In the genomic region with DNA sequence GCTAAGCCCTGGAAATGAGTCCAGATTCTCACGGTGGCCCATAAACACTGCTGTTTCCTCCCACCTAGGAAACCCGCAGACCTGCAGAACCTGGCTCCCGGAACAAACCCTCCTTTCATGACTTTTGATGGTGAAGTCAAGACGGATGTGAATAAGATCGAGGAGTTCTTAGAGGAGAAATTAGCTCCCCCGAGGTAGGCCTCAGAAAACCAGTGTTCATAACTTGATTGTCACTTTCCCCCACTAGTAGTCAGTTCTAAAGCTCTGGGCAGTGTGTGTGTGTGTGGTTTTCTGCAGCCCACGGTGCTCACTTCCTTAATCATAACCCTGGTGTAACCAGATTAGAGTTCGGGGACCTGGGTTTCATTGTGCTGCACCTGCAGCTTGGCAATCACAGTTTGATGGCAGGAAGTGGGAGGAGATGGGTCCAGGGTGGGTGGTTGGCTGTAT, we compare ENCODE assay signal across 9 cellular contexts. TPM values are rescaled to one million over a fixed set of nuclear protein-coding genes. Genes with fewer than 3 reads are reported as not detected.
A peak's percentile ranks its signal among the peaks of the same experiment; 100 is the strongest.
DNase-seq lines count a peak whose midpoint lies in the region; ATAC-seq, FAIRE-seq and TF ChIP-seq lines count a peak whose summit lies in the region.
"Had no signal": no experiment of that assay in that cellular context is flagged by ENCODE, and none has a peak within 500 bp of the region (broad histone marks: within the 10 kb centered on the region; RNA-seq: fewer than 3 reads in every experiment).

No MANE protein-coding gene starts in this region.

- DNase-seq in GM12891 (ENCODE audit: insufficient read length, low spot score) (peak; percentile 54), mammary epithelial cell (no peak), anterior cingulate cortex (lab: John Stamatoyannopoulos, UW) (no peak), substantia nigra (lab: John Stamatoyannopoulos, UW) (no peak)
- peak; percentile 36 for DNase-seq in activated naive CD8-positive, alpha-beta T cell treated with anti-CD3 and anti-CD28 coated beads, Interleukin-2, amount 50 U/mL, for 24 hours

- no peaks in the 10 kb centered on the region for H4K20me1 ChIP-seq in mammary epithelial cell (ENCODE audit: insufficient read depth, low read length)

- peak overlapping the region; percentile 38 for H3K27ac Mint-ChIP-seq in activated naive CD8-positive, alpha-beta T cell treated with anti-CD3 and anti-CD28 coated beads, Interleukin-2, amount 50 U/mL, for 24 hours

- no peak overlapping the region for H2AFZ ChIP-seq in mammary epithelial cell (ENCODE audit: low read depth, low read length)

- intact Hi-C loops in mammary epithelial cell (cut with micrococcal nuclease): no loop called here

- H3K4me3 ChIP-seq in mammary epithelial cell (replicated peaks in 1 of 3; ENCODE audit: insufficient read depth in 1 of 3, low read depth in 2 of 3, low read length in 3 of 3): no peak overlapping the region

- H3K27me3 ChIP-seq in mammary epithelial cell (ENCODE audit: insufficient read depth, low read length): no peaks in the 10 kb centered on the region

- dilution Hi-C loops in mammary epithelial cell (cut with HindIII; ENCODE audit: low sequenced_read_pairs): loop anchor here (5.0 kb wide), 1 partner anchor 99 kb away; no protein-coding TSS in a partner anchor

- no TSS peak for BruUV-seq in mammary epithelial cell (replicated peaks; lab: Mats Ljungman, UMichigan)

- peak; percentile 91 for FAIRE-seq in GM12891 (lab: Jason Lieb, UNC)

- H3K4me1 Mint-ChIP-seq in activated naive CD8-positive, alpha-beta T cell treated with anti-CD3 and anti-CD28 coated beads, Interleukin-2, amount 50 U/mL, for 24 hours: peaks cover 24% of the 10 kb centered on the region

- no peaks in the 10 kb centered on the region for H3K9me3 Mint-ChIP-seq in activated naive CD8-positive, alpha-beta T cell treated with anti-CD3 and anti-CD28 coated beads, Interleukin-2, amount 50 U/mL, for 24 hours

- peak overlapping the region; percentile 1 for H3K27ac ChIP-seq in KOPT-K1 (ENCODE audit: low read depth, low read length, poor library complexity, severe bottlenecking)
- no peak overlapping the region for H3K27ac ChIP-seq in mammary epithelial cell (ENCODE audit: insufficient read depth, low read depth, low read length)
- H3K27ac ChIP-seq in substantia nigra (ENCODE audit: low read depth, low read length, poor library complexity, severe bottlenecking): no peak overlapping the region
- H3K27ac ChIP-seq: epithelial cell of prostate had no signal

- peaks cover 11% of the 10 kb centered on the region for H3K4me1 ChIP-seq in mammary epithelial cell (ENCODE audit: insufficient read depth, low read length)

- H3K36me3 Mint-ChIP-seq in activated naive CD8-positive, alpha-beta T cell treated with anti-CD3 and anti-CD28 coated beads, Interleukin-2, amount 50 U/mL, for 24 hours (ENCODE audit: low read depth): no peaks in the 10 kb centered on the region

- no peak overlapping the region for H3K4me2 ChIP-seq in mammary epithelial cell (ENCODE audit: insufficient read depth, low read depth, low read length)

- TF ChIP-seq POLR2A in GM12891 (IDR thresholded peaks at IDR 0.05; ENCODE audit: low read depth, low read length): 0 out of 2 replicates have a peak, but pooled peaks have one; percentile 18

- peak overlapping the region; percentile 38 for H3K4me3 Mint-ChIP-seq in activated naive CD8-positive, alpha-beta T cell treated with anti-CD3 and anti-CD28 coated beads, Interleukin-2, amount 50 U/mL, for 24 hours

- ATAC-seq in GM21576 (IDR thresholded peaks at IDR 0.05; ENCODE audit: unreplicated experiment) (peak; percentile 92), GM21786 (IDR thresholded peaks at IDR 0.05; ENCODE audit: unreplicated experiment) (no peak)
- ATAC-seq in activated naive CD8-positive, alpha-beta T cell treated with anti-CD3 and anti-CD28 coated beads, Interleukin-2, amount 50 U/mL, for 24 hours: peak; percentile 95

- no peaks in the 10 kb centered on the region for H3K79me2 ChIP-seq in mammary epithelial cell (ENCODE audit: insufficient read depth, low read length)

- in situ Hi-C loops in mammary epithelial cell (cut with MboI; ENCODE audit: low sequenced_read_pairs in 2 of 2): loop anchor here in 1 of 2 donors (25.0 kb wide), 1 partner anchor 1129 kb away; no protein-coding TSS in a partner anchor

- CTCF ChIA-PET in mammary epithelial cell (lab: Charles Lee; ENCODE audit: low non-redundant PET): no interaction called here

- H3K36me3 ChIP-seq in KOPT-K1 (ENCODE audit: insufficient read depth, low read length): no peaks in the 10 kb centered on the region
- no peaks in the 10 kb centered on the region for H3K36me3 ChIP-seq in mammary epithelial cell (ENCODE audit: insufficient read depth, low read length)

- H3K27me3 Mint-ChIP-seq in activated naive CD8-positive, alpha-beta T cell treated with anti-CD3 and anti-CD28 coated beads, Interleukin-2, amount 50 U/mL, for 24 hours: peaks cover 2% of the 10 kb centered on the region

- WGBS in mammary epithelial cell (ENCODE audit: low coverage, missing lambda C conversion rate): 86% methylated on average over 8 of the region's 8 CpGs

- H3K9ac ChIP-seq in mammary epithelial cell (ENCODE audit: insufficient read depth, low read length): no peak overlapping the region

- TF ChIP-seq CTCF in mammary epithelial cell (conservative IDR thresholded peaks at IDR 0.05 in 1 of 2, IDR thresholded peaks at IDR 0.05 in 1 of 2; ENCODE audit: extremely low read depth in 1 of 2, insufficient read depth in 1 of 2, low read depth in 1 of 2, low read length in 2 of 2): no peak

- H3K9me3 ChIP-seq in KOPT-K1 (ENCODE audit: insufficient read depth, low read length, poor library complexity, severe bottlenecking): no peaks in the 10 kb centered on the region
- no peaks in the 10 kb centered on the region for H3K9me3 ChIP-seq in mammary epithelial cell (replicated peaks; ENCODE audit: insufficient read depth, low read length)

TF ChIP-seq in GM12891, 5 proteins besides CTCF, POLR2A, EP300 and RAD21:
- TF ChIP-seq TAF1 (IDR thresholded peaks at IDR 0.05; ENCODE audit: low read depth, low read length) (peak; percentile 20; the same call in 1 of the 2 replicates), POLR2AphosphoS5 (IDR thresholded peaks at IDR 0.05; ENCODE audit: low read depth, low read length) (no peak), POU2F2 (IDR thresholded peaks at IDR 0.05; ENCODE audit: low read depth, low read length) (0 out of 2 replicates have a peak, but pooled peaks have one; percentile 23), PAX5 (IDR thresholded peaks at IDR 0.05; ENCODE audit: insufficient read depth, low read length, severe bottlenecking) (no peak), SPI1 (IDR thresholded peaks at IDR 0.05; ENCODE audit: low read depth, low read length) (peak; percentile 95)

RNA-seq across cellular contexts. Expression of a gene that starts 39.1 kb away (rescaled TPM):
- polyA plus RNA-seq in GM12891 (2012; ENCODE audit: low read depth, missing spikeins): 18.6 TPM
- under 1 TPM in 1 of 2 donors, not detected in 1; 0.07 TPM for total RNA-seq in mammary epithelial cell
- not detected for polyA plus RNA-seq in mammary epithelial cell
- polyA minus RNA-seq in mammary epithelial cell: not detected

Comparison
In these comparisons a context has a peak if more than half of its experiments do, and no peak if none do; other contexts are left out.
1. DNase-seq: peak in GM12891 (single experiment) and activated naive CD8-positive, alpha-beta T cell treated with anti-CD3 and anti-CD28 coated beads, Interleukin-2, amount 50 U/mL, for 24 hours (single experiment); none in mammary epithelial cell (single experiment), anterior cingulate cortex (0 of 58) and substantia nigra (0 of 49).